Comparison of ENCODE assay signal across 11 cellular contexts in genomic region chr7:130920122-130920521, GRCh38.
DNase-seq lines count a peak whose midpoint lies in the region; ATAC-seq and TF ChIP-seq lines count a peak whose summit lies in the region.
"Had no signal": no experiment of that assay in that cellular context is flagged by ENCODE, and none has a peak within 500 bp of the region (broad histone marks: within the 10 kb centered on the region; RNA-seq: fewer than 3 reads in every experiment).

No MANE protein-coding gene starts in this region.

- no peak for TF ChIP-seq RAD21 in HCT116 (IDR thresholded peaks at IDR 0.05; ENCODE audit: low read depth)

- peaks cover 21% of the 10 kb centered on the region for H3F3A ChIP-seq in neural progenitor cell (ENCODE audit: low read depth)

- H3K27me3 Mint-ChIP-seq in neural progenitor cell (ENCODE audit: insufficient read depth, low read depth), result peaks cover 13% of the 10 kb centered on the region

- RAD21 ChIA-PET in HCT116 (lab: Charles Lee; ENCODE audit: low non-redundant PET in 1 of 2, low total read pairs in 2 of 2, uncharacterized antibody in 2 of 2, unreplicated experiment in 2 of 2), result interaction anchor here (0.7 kb wide), 2 partner anchors 10 to 12 kb away, joined by 3 to 8 read pairs; no protein-coding TSS in a partner anchor

- H4K20me1 ChIP-seq in BLaER1, result no peaks in the 10 kb centered on the region; the same call in 1 of the 2 replicates
- H4K20me1 ChIP-seq in HCT116 (ENCODE audit: insufficient read depth), result no peaks in the 10 kb centered on the region
- H4K20me1 ChIP-seq in neural progenitor cell (ENCODE audit: low read depth), result no peaks in the 10 kb centered on the region

- H3K27ac ChIP-seq in BLaER1 (peak overlapping the region; percentile 86), HCT116 (ENCODE audit: low read depth, low read length) (peak overlapping the region; percentile 99), breast epithelium (peak overlapping the region; percentile 89 to 90), neural progenitor cell (no peak overlapping the region)

- TF ChIP-seq CTCF in HCT116 (IDR thresholded peaks at IDR 0.05 in 2 of 3, conservative IDR thresholded peaks at IDR 0.05 in 1 of 3; ENCODE audit: borderline replicate concordance in 1 of 3, insufficient read depth in 1 of 3, low read depth in 2 of 3, low read length in 2 of 3) (no peak), breast epithelium (IDR thresholded peaks at IDR 0.05) (no peak), neural progenitor cell (IDR thresholded peaks at IDR 0.05) (no peak)

- TF ChIP-seq POLR2A in HCT116 (IDR thresholded peaks at IDR 0.05; ENCODE audit: borderline replicate concordance, extremely low read depth, insufficient read depth, insufficient read length) (no peak), breast epithelium (IDR thresholded peaks at IDR 0.05) (no peak)

- no peaks in the 10 kb centered on the region for H3K36me3 Mint-ChIP-seq in neural progenitor cell

- intact Hi-C loops in HCT116 (cut with micrococcal nuclease), result no loop called here
- intact Hi-C loops in breast epithelium (cut with DNase I; ENCODE audit: low total_unique reads), result no loop called here

- peak overlapping the region; percentile 5 for H3K27ac Mint-ChIP-seq in neural progenitor cell

- POLR2A ChIA-PET in HCT116 (lab: Charles Lee), result interaction anchor here (1.3 kb wide), 1 partner anchor 9 kb away, joined by 5 read pairs; no protein-coding TSS in a partner anchor

- H3K27me3 ChIP-seq in BLaER1 (no peaks in the 10 kb centered on the region), HCT116 (ENCODE audit: insufficient read depth, low read length) (no peaks in the 10 kb centered on the region), breast epithelium (no peaks in the 10 kb centered on the region), neural progenitor cell (peaks cover 3% of the 10 kb centered on the region)
- H3K27me3 ChIP-seq: pancreas had no signal

- no peak for DNase-seq in HCT116 (ENCODE audit: low read depth, low spot score)
- no peak for DNase-seq in breast epithelium (ENCODE audit: low spot score in 2 of 2)
- no peak for DNase-seq in neural progenitor cell (ENCODE audit: low spot score)
- no peak for DNase-seq in NCI-H2196 treated with DMSO at 0.1 percent for 48 hours (lab: John Stamatoyannopoulos, UW; ENCODE audit: unreplicated experiment)
- DNase-seq in UCSD-AML1 (lab: John Stamatoyannopoulos, UW; ENCODE audit: unreplicated experiment), result no peak
- DNase-seq in cerebellum (ENCODE audit: low spot score), result no peak
- DNase-seq in NCI-H82 treated with DMSO at 0.1 percent for 48 hours (lab: John Stamatoyannopoulos, UW; ENCODE audit: unreplicated experiment), result no peak
- DNase-seq: activated CD4-positive, alpha-beta T cell treated with anti-CD3 and anti-CD28 coated beads, Interleukin-2, amount 50 U/mL, for 4 hours; pancreas; SHP77 had no signal

- H3K79me2 ChIP-seq in HCT116 (ENCODE audit: insufficient read depth, low read length) (peaks cover 100% of the 10 kb centered on the region), neural progenitor cell (ENCODE audit: low read depth) (no peaks in the 10 kb centered on the region)

- H3K9ac ChIP-seq in BLaER1 (peak overlapping the region; percentile 78), HCT116 (ENCODE audit: low read length) (peak overlapping the region; percentile 80), neural progenitor cell (no peak overlapping the region)

- H3K4me3 Mint-ChIP-seq in neural progenitor cell, result no peak overlapping the region

- H3K4me1 ChIP-seq in BLaER1 (peaks cover 76% of the 10 kb centered on the region), HCT116 (ENCODE audit: control insufficient read depth in 1 of 2, insufficient read depth in 2 of 2, low read length in 2 of 2) (peaks cover 91 to 100% of the 10 kb centered on the region in 2 experiments), breast epithelium (peaks cover 18 to 47% of the 10 kb centered on the region in 2 donors), neural progenitor cell (peaks cover 28% of the 10 kb centered on the region)

- peaks cover 40% of the 10 kb centered on the region for H3K4me1 Mint-ChIP-seq in neural progenitor cell

- CTCF ChIA-PET in HCT116 (lab: Charles Lee), result no interaction called here

- H3K9me3 ChIP-seq in BLaER1 (no peaks in the 10 kb centered on the region), HCT116 (ENCODE audit: control insufficient read depth in 1 of 2, insufficient read depth in 1 of 2, low read depth in 1 of 2, low read length in 2 of 2) (no peaks in the 10 kb centered on the region), breast epithelium (no peaks in the 10 kb centered on the region), neural progenitor cell (ENCODE audit: low read depth) (no peaks in the 10 kb centered on the region)
- H3K9me3 ChIP-seq: pancreas had no signal

- H2AFZ ChIP-seq in HCT116 (ENCODE audit: low read depth, low read length, poor library complexity, severe bottlenecking), result no peak overlapping the region
- no peak overlapping the region for H2AFZ ChIP-seq in neural progenitor cell (replicated peaks)

- H3K4me3 ChIP-seq in BLaER1 (no peak overlapping the region), HCT116 (replicated peaks in 1 of 2; ENCODE audit: low read depth in 1 of 2, low read length in 2 of 2) (no peak overlapping the region), breast epithelium (no peak overlapping the region), neural progenitor cell (no peak overlapping the region)
- H3K4me3 ChIP-seq: pancreas had no signal

- H3K9me2 ChIP-seq in HCT116 (ENCODE audit: insufficient read depth), result no peaks in the 10 kb centered on the region

- H3K36me3 ChIP-seq in BLaER1, result no peaks in the 10 kb centered on the region
- H3K36me3 ChIP-seq in HCT116 (ENCODE audit: control insufficient read depth in 1 of 2, insufficient read depth in 2 of 2, low read length in 2 of 2), result peaks cover 3 to 36% of the 10 kb centered on the region in 2 experiments; a peak in 2 of 4 replicates
- no peaks in the 10 kb centered on the region for H3K36me3 ChIP-seq in breast epithelium
- no peaks in the 10 kb centered on the region for H3K36me3 ChIP-seq in neural progenitor cell
- H3K36me3 ChIP-seq: pancreas had no signal

- no TSS peak for BruUV-seq in HCT116 (replicated peaks; lab: Mats Ljungman, UMichigan)

- H3K9me3 Mint-ChIP-seq in neural progenitor cell, result no peaks in the 10 kb centered on the region

- ATAC-seq in HCT116, result no peak
- ATAC-seq: pancreas had no signal

- peak overlapping the region; percentile 86 for H3K4me2 ChIP-seq in BLaER1
- H3K4me2 ChIP-seq in HCT116 (ENCODE audit: low read length), result peak overlapping the region; percentile 71
- no peak overlapping the region for H3K4me2 ChIP-seq in neural progenitor cell

TF ChIP-seq in HCT116, 20 proteins besides CTCF, POLR2A, EP300 and RAD21:
- 0 out of 2 replicates have a peak, but pooled peaks have one; percentile 36 for TF ChIP-seq POLR2AphosphoS5 (IDR thresholded peaks at IDR 0.05; ENCODE audit: low read depth, low read length)
- TF ChIP-seq EZH2phosphoT487 (IDR thresholded peaks at IDR 0.05; ENCODE audit: borderline replicate concordance), result no peak
